In the genomic region with DNA sequence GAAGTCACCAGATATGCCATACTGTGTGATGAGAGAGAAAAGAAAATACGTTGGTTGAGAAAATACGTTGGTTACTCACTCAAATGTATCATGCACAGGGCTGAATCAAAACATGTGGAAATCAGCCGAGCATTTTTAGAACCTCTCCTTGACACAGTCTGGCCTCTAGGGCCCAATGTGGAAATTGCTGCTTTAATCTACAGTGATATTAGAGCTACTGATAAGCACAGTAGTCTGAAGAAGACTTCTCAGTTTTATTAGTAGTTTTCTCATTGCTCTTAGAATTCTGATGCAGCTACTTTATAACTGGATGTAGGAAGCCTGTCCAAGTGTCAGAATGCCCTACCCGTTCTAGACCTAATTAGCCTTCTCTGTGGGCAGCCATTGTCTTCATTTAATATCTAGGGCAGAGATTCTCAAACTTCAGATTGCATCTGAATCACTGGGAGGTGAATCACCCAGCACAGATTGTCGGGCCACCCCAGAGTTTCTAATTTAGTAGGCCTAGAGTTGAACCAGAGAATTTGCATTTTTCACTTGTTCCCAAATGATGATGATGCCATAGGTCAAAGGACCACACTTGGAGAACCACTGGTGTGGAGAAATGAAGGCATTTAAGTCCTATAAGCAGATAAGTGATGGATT, we compare ENCODE assay signal across 10 cellular contexts.
A peak's percentile ranks its signal among the peaks of the same experiment; 100 is the strongest.
DNase-seq lines count a peak whose midpoint lies in the region; ATAC-seq and TF ChIP-seq lines count a peak whose summit lies in the region.
"Had no signal": no experiment of that assay in that cellular context is flagged by ENCODE, and none has a peak within 500 bp of the region (broad histone marks: within the 10 kb centered on the region; RNA-seq: fewer than 3 reads in every experiment).

No MANE protein-coding gene starts in this region.

- H4K8ac ChIP-seq in mesenchymal stem cell (ENCODE audit: low read length) = no peak overlapping the region

- no peaks in the 10 kb centered on the region for H3K36me3 ChIP-seq in mesenchymal stem cell (ENCODE audit: control insufficient read depth in 1 of 2, insufficient read depth in 2 of 2, low read depth in 1 of 2, low read length in 2 of 2)
- H3K36me3 ChIP-seq: neural progenitor cell had no signal

- H4K91ac ChIP-seq in mesenchymal stem cell (ENCODE audit: low read length) = no peak overlapping the region

- 83% methylated on average over 5 of the region's 5 CpGs for whole genome bisulfite sequencing in mesenchymal stem cell

- no peak overlapping the region for H2AK5ac ChIP-seq in mesenchymal stem cell (ENCODE audit: low read length, severe bottlenecking)

- no peak overlapping the region for H3K23ac ChIP-seq in mesenchymal stem cell (ENCODE audit: low read length in 2 of 2)

- H3K4me3 ChIP-seq in astrocyte of the cerebellum (ENCODE audit: low read depth, low read length) (no peak overlapping the region), mesenchymal stem cell (ENCODE audit: insufficient read depth in 1 of 2, low read depth in 1 of 2, low read length in 2 of 2) (peak overlapping the region in 1 of 2 experiments; percentile 24)
- H3K4me3 ChIP-seq: neural progenitor cell had no signal

- no peaks in the 10 kb centered on the region for H3K4me1 ChIP-seq in mesenchymal stem cell (ENCODE audit: control insufficient read depth, insufficient read depth, low read depth, low read length)

- H3K18ac ChIP-seq in mesenchymal stem cell (ENCODE audit: low read depth in 1 of 2, low read length in 2 of 2) = no peak overlapping the region

- no peak overlapping the region for H3K27ac ChIP-seq in mesenchymal stem cell (ENCODE audit: low read length, poor library complexity, severe bottlenecking)
- H3K27ac ChIP-seq: neural progenitor cell had no signal

- H3K9me3 ChIP-seq in mesenchymal stem cell (ENCODE audit: control insufficient read depth, low read length) = no peaks in the 10 kb centered on the region

- H3K27me3 ChIP-seq in mesenchymal stem cell (ENCODE audit: control insufficient read depth in 1 of 2, insufficient read depth in 1 of 2, low read length in 2 of 2) = no peaks in the 10 kb centered on the region
- H3K27me3 ChIP-seq: neural progenitor cell had no signal

- no peaks in the 10 kb centered on the region for H3K79me1 ChIP-seq in mesenchymal stem cell (replicated peaks; ENCODE audit: low read length, poor library complexity, severe bottlenecking)

- H2BK5ac ChIP-seq in mesenchymal stem cell (ENCODE audit: low read depth, low read length, poor library complexity, severe bottlenecking) = no peak overlapping the region

- no peak overlapping the region for H2AFZ ChIP-seq in mesenchymal stem cell (ENCODE audit: low read depth, low read length)
- H2AFZ ChIP-seq: neural progenitor cell had no signal

- H2BK12ac ChIP-seq in mesenchymal stem cell (ENCODE audit: low read length in 2 of 2) = no peak overlapping the region

- no peak overlapping the region for H3K4ac ChIP-seq in mesenchymal stem cell (ENCODE audit: low read depth in 1 of 2, low read length in 2 of 2)

- H2BK120ac ChIP-seq in mesenchymal stem cell (ENCODE audit: low read depth, low read length) = no peak overlapping the region

- no peak overlapping the region for H2BK15ac ChIP-seq in mesenchymal stem cell (ENCODE audit: low read depth, poor library complexity, severe bottlenecking)

- no peak overlapping the region for H3K4me2 ChIP-seq in mesenchymal stem cell (ENCODE audit: low read length, poor library complexity, severe bottlenecking)

- DNase-seq in NCI-H146 (lab: John Stamatoyannopoulos, UW) (peak; percentile 13), NCI-H146 treated with DMSO at 0.1 percent for 48 hours (lab: John Stamatoyannopoulos, UW; ENCODE audit: unreplicated experiment) (no peak), astrocyte of the cerebellum (ENCODE audit: low read depth) (no peak), mesenchymal stem cell (peak; percentile 12), GM20000 (ENCODE audit: low spot score) (no peak)
- DNase-seq: activated B cell treated with CpG ODN at 0.5 μM for 24 hours had no signal

- H3K14ac ChIP-seq in mesenchymal stem cell (ENCODE audit: low read length in 2 of 2) = no peak overlapping the region

- TF ChIP-seq CTCF in astrocyte of the cerebellum (IDR thresholded peaks at IDR 0.05; ENCODE audit: low read depth, low read length, missing control alignments) (peak; percentile 8), GM20000 (IDR thresholded peaks at IDR 0.05; ENCODE audit: extremely low read depth, missing control alignments) (no peak)

- in situ Hi-C loops in astrocyte of the cerebellum (cut with HindIII; ENCODE audit: low sequenced_read_pairs) = no loop called here

- ATAC-seq in GM21786 (IDR thresholded peaks at IDR 0.05; ENCODE audit: unreplicated experiment) (peak; percentile 43), HG03039 (IDR thresholded peaks at IDR 0.05; ENCODE audit: unreplicated experiment) (no peak), HG02759 (IDR thresholded peaks at IDR 0.05; ENCODE audit: unreplicated experiment) (no peak)

- H3K9ac ChIP-seq in mesenchymal stem cell (ENCODE audit: low read length) = peak overlapping the region; percentile 54
- H3K9ac ChIP-seq: neural progenitor cell had no signal

Comparison
In these comparisons a context has a peak if more than half of its experiments do, and no peak if none do; other contexts are left out.
1. DNase-seq: peak in NCI-H146 (single experiment) and mesenchymal stem cell (single experiment); none in NCI-H146 treated with DMSO at 0.1 percent for 48 hours (single experiment), astrocyte of the cerebellum (single experiment) and GM20000 (single experiment).